ENCODE assay signal across 1 cellular context in the genomic region with DNA sequence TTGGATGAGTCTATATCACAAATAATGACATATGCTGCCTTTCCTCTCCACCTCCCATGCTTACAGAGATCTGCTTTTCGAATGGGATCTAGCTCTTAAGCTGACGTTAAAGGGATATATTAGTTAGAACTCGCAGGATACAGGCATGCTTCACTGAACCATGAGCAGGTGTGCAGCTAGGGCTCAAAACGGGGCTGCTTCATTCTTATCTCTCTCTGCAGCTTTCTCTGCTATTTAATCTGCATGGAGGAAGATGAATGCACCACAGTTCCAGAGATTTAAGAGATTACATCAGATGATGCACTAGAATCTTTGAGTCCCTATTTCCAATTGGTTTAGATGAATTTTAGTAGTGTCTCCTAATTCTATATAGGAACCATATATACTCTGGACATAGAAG.
TF ChIP-seq lines count a peak whose summit lies in the region.

No MANE protein-coding gene starts in this region.

TF ChIP-seq in SK-N-SH treated with all-trans-retinoic acid at 6 μM for 48 hours, 23 proteins besides CTCF, POLR2A, EP300 and RAD21 (continued from another document):
- TF ChIP-seq, protein P1, sequence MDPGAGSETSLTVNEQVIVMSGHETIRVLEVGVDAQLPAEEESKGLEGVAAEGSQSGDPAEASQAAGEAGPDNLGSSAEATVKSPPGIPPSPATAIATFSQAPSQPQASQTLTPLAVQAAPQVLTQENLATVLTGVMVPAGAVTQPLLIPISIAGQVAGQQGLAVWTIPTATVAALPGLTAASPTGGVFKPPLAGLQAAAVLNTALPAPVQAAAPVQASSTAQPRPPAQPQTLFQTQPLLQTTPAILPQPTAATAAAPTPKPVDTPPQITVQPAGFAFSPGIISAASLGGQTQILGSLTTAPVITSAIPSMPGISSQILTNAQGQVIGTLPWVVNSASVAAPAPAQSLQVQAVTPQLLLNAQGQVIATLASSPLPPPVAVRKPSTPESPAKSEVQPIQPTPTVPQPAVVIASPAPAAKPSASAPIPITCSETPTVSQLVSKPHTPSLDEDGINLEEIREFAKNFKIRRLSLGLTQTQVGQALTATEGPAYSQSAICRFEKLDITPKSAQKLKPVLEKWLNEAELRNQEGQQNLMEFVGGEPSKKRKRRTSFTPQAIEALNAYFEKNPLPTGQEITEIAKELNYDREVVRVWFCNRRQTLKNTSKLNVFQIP (CRISPR knock-in tag; IDR thresholded peaks at IDR 0.05; ENCODE audit: borderline replicate concordance, low read depth): no peak
- TF ChIP-seq ZNF565 (CRISPR knock-in tag; conservative IDR thresholded peaks at IDR 0.05; ENCODE audit: low read depth) (no peak), ZC3H10 (CRISPR knock-in tag; IDR thresholded peaks at IDR 0.05) (no peak), ZFP3 (CRISPR knock-in tag; IDR thresholded peaks at IDR 0.05) (no peak), BACH2 (CRISPR knock-in tag; IDR thresholded peaks at IDR 0.05; ENCODE audit: borderline replicate concordance) (no peak), TOX (CRISPR knock-in tag; IDR thresholded peaks at IDR 0.05; ENCODE audit: borderline replicate concordance) (no peak), SNAI2 (CRISPR knock-in tag; IDR thresholded peaks at IDR 0.05) (no peak), ISL1 (CRISPR knock-in tag; IDR thresholded peaks at IDR 0.05) (no peak), PPARA (CRISPR knock-in tag; IDR thresholded peaks at IDR 0.05; ENCODE audit: borderline replicate concordance) (no peak), ZNF8 (CRISPR knock-in tag; IDR thresholded peaks at IDR 0.05) (no peak), RARB (CRISPR knock-in tag; IDR thresholded peaks at IDR 0.05) (no peak)
- TF ChIP-seq, protein P2, sequence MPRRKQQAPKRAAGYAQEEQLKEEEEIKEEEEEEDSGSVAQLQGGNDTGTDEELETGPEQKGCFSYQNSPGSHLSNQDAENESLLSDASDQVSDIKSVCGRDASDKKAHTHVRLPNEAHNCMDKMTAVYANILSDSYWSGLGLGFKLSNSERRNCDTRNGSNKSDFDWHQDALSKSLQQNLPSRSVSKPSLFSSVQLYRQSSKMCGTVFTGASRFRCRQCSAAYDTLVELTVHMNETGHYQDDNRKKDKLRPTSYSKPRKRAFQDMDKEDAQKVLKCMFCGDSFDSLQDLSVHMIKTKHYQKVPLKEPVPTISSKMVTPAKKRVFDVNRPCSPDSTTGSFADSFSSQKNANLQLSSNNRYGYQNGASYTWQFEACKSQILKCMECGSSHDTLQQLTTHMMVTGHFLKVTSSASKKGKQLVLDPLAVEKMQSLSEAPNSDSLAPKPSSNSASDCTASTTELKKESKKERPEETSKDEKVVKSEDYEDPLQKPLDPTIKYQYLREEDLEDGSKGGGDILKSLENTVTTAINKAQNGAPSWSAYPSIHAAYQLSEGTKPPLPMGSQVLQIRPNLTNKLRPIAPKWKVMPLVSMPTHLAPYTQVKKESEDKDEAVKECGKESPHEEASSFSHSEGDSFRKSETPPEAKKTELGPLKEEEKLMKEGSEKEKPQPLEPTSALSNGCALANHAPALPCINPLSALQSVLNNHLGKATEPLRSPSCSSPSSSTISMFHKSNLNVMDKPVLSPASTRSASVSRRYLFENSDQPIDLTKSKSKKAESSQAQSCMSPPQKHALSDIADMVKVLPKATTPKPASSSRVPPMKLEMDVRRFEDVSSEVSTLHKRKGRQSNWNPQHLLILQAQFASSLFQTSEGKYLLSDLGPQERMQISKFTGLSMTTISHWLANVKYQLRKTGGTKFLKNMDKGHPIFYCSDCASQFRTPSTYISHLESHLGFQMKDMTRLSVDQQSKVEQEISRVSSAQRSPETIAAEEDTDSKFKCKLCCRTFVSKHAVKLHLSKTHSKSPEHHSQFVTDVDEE (CRISPR knock-in tag; IDR thresholded peaks at IDR 0.05): no peak
- TF ChIP-seq, protein P3, sequence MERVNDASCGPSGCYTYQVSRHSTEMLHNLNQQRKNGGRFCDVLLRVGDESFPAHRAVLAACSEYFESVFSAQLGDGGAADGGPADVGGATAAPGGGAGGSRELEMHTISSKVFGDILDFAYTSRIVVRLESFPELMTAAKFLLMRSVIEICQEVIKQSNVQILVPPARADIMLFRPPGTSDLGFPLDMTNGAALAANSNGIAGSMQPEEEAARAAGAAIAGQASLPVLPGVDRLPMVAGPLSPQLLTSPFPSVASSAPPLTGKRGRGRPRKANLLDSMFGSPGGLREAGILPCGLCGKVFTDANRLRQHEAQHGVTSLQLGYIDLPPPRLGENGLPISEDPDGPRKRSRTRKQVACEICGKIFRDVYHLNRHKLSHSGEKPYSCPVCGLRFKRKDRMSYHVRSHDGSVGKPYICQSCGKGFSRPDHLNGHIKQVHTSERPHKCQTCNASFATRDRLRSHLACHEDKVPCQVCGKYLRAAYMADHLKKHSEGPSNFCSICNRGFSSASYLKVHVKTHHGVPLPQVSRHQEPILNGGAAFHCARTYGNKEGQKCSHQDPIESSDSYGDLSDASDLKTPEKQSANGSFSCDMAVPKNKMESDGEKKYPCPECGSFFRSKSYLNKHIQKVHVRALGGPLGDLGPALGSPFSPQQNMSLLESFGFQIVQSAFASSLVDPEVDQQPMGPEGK (CRISPR knock-in tag; IDR thresholded peaks at IDR 0.05; ENCODE audit: borderline replicate concordance): no peak
- TF ChIP-seq, protein P4, sequence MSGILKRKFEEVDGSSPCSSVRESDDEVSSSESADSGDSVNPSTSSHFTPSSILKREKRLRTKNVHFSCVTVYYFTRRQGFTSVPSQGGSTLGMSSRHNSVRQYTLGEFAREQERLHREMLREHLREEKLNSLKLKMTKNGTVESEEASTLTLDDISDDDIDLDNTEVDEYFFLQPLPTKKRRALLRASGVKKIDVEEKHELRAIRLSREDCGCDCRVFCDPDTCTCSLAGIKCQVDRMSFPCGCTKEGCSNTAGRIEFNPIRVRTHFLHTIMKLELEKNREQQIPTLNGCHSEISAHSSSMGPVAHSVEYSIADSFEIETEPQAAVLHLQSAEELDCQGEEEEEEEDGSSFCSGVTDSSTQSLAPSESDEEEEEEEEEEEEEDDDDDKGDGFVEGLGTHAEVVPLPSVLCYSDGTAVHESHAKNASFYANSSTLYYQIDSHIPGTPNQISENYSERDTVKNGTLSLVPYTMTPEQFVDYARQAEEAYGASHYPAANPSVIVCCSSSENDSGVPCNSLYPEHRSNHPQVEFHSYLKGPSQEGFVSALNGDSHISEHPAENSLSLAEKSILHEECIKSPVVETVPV (CRISPR knock-in tag; IDR thresholded peaks at IDR 0.05): no peak
TF ChIP-seq in SK-N-SH treated with all-trans-retinoic acid at 6 μM for 48 hours: peak in this region for 0.
